Comparison of ENCODE assay signal across 21 cellular contexts in genomic region chr2:142128105-142128504, GRCh38. TPM values are rescaled to one million over a fixed set of nuclear protein-coding genes. Genes with fewer than 3 reads are reported as not detected.
A peak's percentile ranks its signal among the peaks of the same experiment; 100 is the strongest.
DNase-seq lines count a peak whose midpoint lies in the region; ATAC-seq, FAIRE-seq and TF ChIP-seq lines count a peak whose summit lies in the region.
"Had no signal": no experiment of that assay in that cellular context is flagged by ENCODE, and none has a peak within 500 bp of the region (broad histone marks: within the 10 kb centered on the region; RNA-seq: fewer than 3 reads in every experiment).

No MANE protein-coding gene starts in this region.

- ATAC-seq in K562 (no peak), GM21515 (IDR thresholded peaks at IDR 0.05; ENCODE audit: unreplicated experiment) (no peak)
- ATAC-seq: CD8-positive, alpha-beta T cell had no signal

- FAIRE-seq in K562 (lab: Jason Lieb, UNC): no peak
- FAIRE-seq: D721Med, GM12892, H1 had no signal

- no peaks in the 10 kb centered on the region for H3K9me3 ChIP-seq in K562 (replicated peaks; ENCODE audit: control insufficient read depth, insufficient read depth, low read depth, low read length)
- H3K9me3 ChIP-seq: BE2C, HAP-1 had no signal

- CTCF ChIA-PET in K562 (lab: Yijun Ruan, JAX; ENCODE audit: low intra/inter-chr PET ratio): no interaction called here

- H3K79me2 ChIP-seq in K562 (ENCODE audit: control insufficient read depth, insufficient read depth, low read length): no peaks in the 10 kb centered on the region

- H3K9ac ChIP-seq in K562 (ENCODE audit: insufficient read depth in 1 of 2, low read depth in 2 of 2, low read length in 2 of 2): no peak overlapping the region

- no peaks in the 10 kb centered on the region for H4K20me1 ChIP-seq in K562 (replicated peaks; ENCODE audit: control insufficient read depth, insufficient read depth, low read length)

- in situ Hi-C loops in G401 (cut with HindIII; ENCODE audit: low sequenced_read_pairs) (no loop called here), K562 (cut with MboI) (no loop called here)

- no peak for TF ChIP-seq POLR2A in K562 (conservative IDR thresholded peaks at IDR 0.05)

- TF ChIP-seq RAD21 in K562 (CRISPR knock-in tag; conservative IDR thresholded peaks at IDR 0.05 in 1 of 2, IDR thresholded peaks at IDR 0.05 in 1 of 2): no peak

- no peak for TF ChIP-seq CTCF in K562 (IDR thresholded peaks at IDR 0.05 in 2 of 3, conservative IDR thresholded peaks at IDR 0.05 in 1 of 3; ENCODE audit: insufficient read depth in 2 of 3, low read depth in 1 of 3, low read length in 3 of 3)

- POLR2A ChIA-PET in K562 (lab: Yijun Ruan, JAX): no interaction called here

- H3K27me3 ChIP-seq in K562 (ENCODE audit: control insufficient read depth in 2 of 2, insufficient read depth in 2 of 2, low read length in 2 of 2): no peaks in the 10 kb centered on the region

- no peak overlapping the region for H3K4me3 ChIP-seq in K562
- H3K4me3 ChIP-seq: HAP-1 had no signal

- TF ChIP-seq EP300 in K562 (IDR thresholded peaks at IDR 0.05; ENCODE audit: low read length): no peak

- no peak overlapping the region for H3K27ac ChIP-seq in K562 (ENCODE audit: extremely low read depth, low read depth, low read length)
- H3K27ac ChIP-seq: C4-2B had no signal

- H3K4me2 ChIP-seq in K562 (ENCODE audit: insufficient read depth, low read length): no peak overlapping the region

- DNase-seq in G401 (ENCODE audit: low spot score): peak; percentile 47
- no peak for DNase-seq in K562 (ENCODE audit: extremely low read depth in 1 of 4, low spot score in 3 of 4)
- DNase-seq in midbrain (lab: John Stamatoyannopoulos, UW): peak; percentile 45
- peak; percentile 78 for DNase-seq in pons (ENCODE audit: low spot score)
- DNase-seq in islet precursor cell: no peak
- no peak for DNase-seq in NCI-H1092 (lab: John Stamatoyannopoulos, UW)
- DNase-seq: BE2C; CD8-positive, alpha-beta T cell; COR-L47; DMS153; DMS79 treated with DMSO at 0.1 percent for 48 hours; EL; GDM1; HFFc6 had no signal

- intact Hi-C loops in K562 (cut with micrococcal nuclease): no loop called here

- 1% methylated on average over 5 of the region's 5 CpGs for WGBS in K562 (ENCODE audit: insufficient coverage, low coverage, missing lambda C conversion rate)

- H3K9me1 ChIP-seq in K562 (ENCODE audit: control insufficient read depth, insufficient read depth, low read length): no peaks in the 10 kb centered on the region

- BruUV-seq in K562 (replicated peaks; lab: Mats Ljungman, UMichigan): no TSS peak

- no peaks in the 10 kb centered on the region for H3K4me1 ChIP-seq in K562 (replicated peaks in 1 of 2; ENCODE audit: control insufficient read depth in 2 of 2, insufficient read depth in 2 of 2, low read length in 2 of 2)
- H3K4me1 ChIP-seq: BE2C had no signal

- H2AFZ ChIP-seq in K562 (ENCODE audit: low read depth, low read length): no peak overlapping the region

- H3K36me3 ChIP-seq in K562 (ENCODE audit: control insufficient read depth, insufficient read depth, low read length): no peaks in the 10 kb centered on the region
- H3K36me3 ChIP-seq: BE2C, HAP-1 had no signal

TF ChIP-seq in K562, 482 proteins besides CTCF, POLR2A, EP300 and RAD21:
- no peak for TF ChIP-seq JUN (IDR thresholded peaks at IDR 0.05; ENCODE audit: borderline replicate concordance, low read depth, low read length)
- TF ChIP-seq JUN (CRISPR knock-in tag; IDR thresholded peaks at IDR 0.05; ENCODE audit: borderline replicate concordance): no peak
- 0 out of 2 replicates have a peak, but pooled peaks have one; percentile 18 for TF ChIP-seq CEBPB (tag; IDR thresholded peaks at IDR 0.05)

RNA-seq across cellular contexts. Expression of gene LRP1B, which starts 2.7 kb away (rescaled TPM):
- not detected in 2 replicates for total RNA-seq in G401 (2014; rRNA removed; shearing (Covaris generic))
- total RNA-seq in K562 (2011; cell fraction: chromatin; rRNA removed; ENCODE audit: low replicate concordance): not detected in 2 replicates
- total RNA-seq in K562 (2011; cell fraction: nucleolus; rRNA removed): not detected in 2 replicates
- not detected in 2 replicates for total RNA-seq in K562 (2011; cell fraction: nucleoplasm; rRNA removed)
- total RNA-seq in K562 (2014; rRNA removed) (not detected in 2 replicates), K562 (2014; rRNA removed; fragmentation: Illumina TruSeq; extraction: Trizol) (not detected in 2 replicates), K562 (2015; rRNA removed; fragmentation: Illumina TruSeq; extraction: Trizol) (not detected in 2 replicates), K562 (2021) (not detected in 2 replicates)
- polyA plus RNA-seq in K562 (2011; rRNA removed) (not detected in 2 replicates), K562 (2014; fragmentation: Illumina TruSeq; extraction: Trizol) (not detected in 2 replicates), K562 (2014; fragmentation: Nextera tagmentation; extraction: Ambion mirVana) (not detected), K562 (2014; rRNA removed) (not detected in 2 replicates)
- polyA plus RNA-seq in K562 (2011; cell fraction: cytosol; rRNA removed): not detected in 2 replicates
- not detected in 2 replicates for polyA plus RNA-seq in K562 (2011; cell fraction: nucleus; rRNA removed)
- not detected in 2 replicates for polyA plus RNA-seq in K562 (2012)
- not detected in 2 replicates for polyA minus RNA-seq in K562 (2011; rRNA and poly(A)+ RNA removed)
- polyA minus RNA-seq in K562 (2011; cell fraction: cytosol; rRNA and poly(A)+ RNA removed): not detected in 2 replicates
- polyA minus RNA-seq in K562 (2011; cell fraction: nucleus; rRNA and poly(A)+ RNA removed): not detected in 2 replicates
- total RNA-seq: CD8-positive, alpha-beta T cell; H1; HFFc6; HT-29 had no signal

Comparison
In these comparisons a context has a peak if more than half of its experiments do, and no peak if none do; other contexts are left out.
1. DNase-seq: peak in G401 (single experiment), midbrain (single experiment) and pons (single experiment); none in K562 (0 of 4), islet precursor cell (single experiment) and NCI-H1092 (single experiment).